8 cellular contexts compared by ENCODE assay signal in the genomic region with DNA sequence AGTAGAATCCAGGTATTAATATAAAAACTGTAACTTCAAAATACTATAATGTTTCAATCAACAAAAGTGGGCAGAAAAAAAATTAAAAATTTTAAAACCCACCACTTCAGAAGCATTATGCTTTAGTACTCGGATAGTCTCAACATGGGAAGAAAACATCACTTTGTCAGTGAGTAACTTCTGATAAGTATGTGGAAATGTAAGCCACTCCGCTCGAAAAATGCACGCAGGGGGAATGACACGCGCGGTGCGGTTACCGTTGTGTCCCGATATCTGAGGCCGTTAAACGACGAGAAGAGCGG. TPM values are rescaled to one million over a fixed set of nuclear protein-coding genes. Genes with fewer than 3 reads are reported as not detected.
DNase-seq lines count a peak whose midpoint lies in the region; TF ChIP-seq lines count a peak whose summit lies in the region.

No MANE protein-coding gene starts in this region.

- peak overlapping the region; percentile 91 for H3K18ac ChIP-seq in trophoblast cell (ENCODE audit: low read length)

- CTCF ChIA-PET in Calu3 (lab: Charles Lee) = interaction anchor here (1.4 to 1.6 kb wide), 2 partner anchors 72 to 135 kb away, joined by 3 read pairs; no protein-coding TSS in a partner anchor
- CTCF ChIA-PET in RWPE1 (lab: Yijun Ruan, JAX) = no interaction called here

- POLR2A ChIA-PET in RWPE1 (lab: Yijun Ruan, JAX; ENCODE audit: low non-redundant PET) = interaction anchor here (0.7 kb wide), 1 partner anchor 119 kb away, joined by 3 read pairs; no protein-coding TSS in a partner anchor

- peak overlapping the region; percentile 66 for H3K9ac ChIP-seq in trophoblast cell (ENCODE audit: low read length)

- H3K9me3 ChIP-seq in esophagus muscularis mucosa = no peaks in the 10 kb centered on the region
- no peaks in the 10 kb centered on the region for H3K9me3 ChIP-seq in trophoblast cell (ENCODE audit: insufficient read depth, low read depth, low read length)

- intact Hi-C loops in Calu3 (cut with micrococcal nuclease; ENCODE audit: unreplicated experiment) (loop anchor here (5.0 kb wide), 1 partner anchor 120 kb away; the partner anchor contains the start of gene TOP2B), esophagus muscularis mucosa (cut with DNase I) (loop anchor here (2.0 to 5.0 kb wide), 2 partner anchors 118 to 135 kb away; partner anchors contain the start of gene TOP2B)

- peak overlapping the region; percentile 93 for H2AFZ ChIP-seq in trophoblast cell (ENCODE audit: insufficient read depth, low read length, poor library complexity)

- peak overlapping the region; percentile 78 for H3K4me3 Mint-ChIP-seq in Calu3 (ENCODE audit: low read depth, unreplicated experiment)

- H3K9me3 Mint-ChIP-seq in Calu3 (ENCODE audit: low read depth, unreplicated experiment) = no peaks in the 10 kb centered on the region

- H4K12ac ChIP-seq in trophoblast cell (ENCODE audit: low read depth, low read length) = peak overlapping the region; percentile 94

- no peak overlapping the region for H2BK5ac ChIP-seq in trophoblast cell (ENCODE audit: low read depth, low read length, poor library complexity)

- H3K27me3 Mint-ChIP-seq in Calu3 (ENCODE audit: unreplicated experiment) = no peaks in the 10 kb centered on the region

- H3K79me2 ChIP-seq in trophoblast cell (ENCODE audit: control insufficient read depth, insufficient read depth, low read length, poor library complexity) = peaks cover 6% of the 10 kb centered on the region

- H3K36me3 Mint-ChIP-seq in Calu3 (ENCODE audit: insufficient read depth, unreplicated experiment) = peaks cover 27% of the 10 kb centered on the region

- peaks cover 22% of the 10 kb centered on the region for H3K4me1 Mint-ChIP-seq in Calu3 (ENCODE audit: low read depth, unreplicated experiment)

- H3K14ac ChIP-seq in trophoblast cell (ENCODE audit: low read length) = peak overlapping the region; percentile 94

- BruUV-seq in Calu3 (replicated peaks; lab: Mats Ljungman, UMichigan) = no TSS peak

- H3K27ac ChIP-seq in RWPE1 (peak overlapping the region; percentile 88), esophagus muscularis mucosa (replicated peaks in 1 of 4) (peak overlapping the region; percentile 92 to 95 (median 92)), trophoblast cell (ENCODE audit: low read depth, low read length) (no peak overlapping the region)

- H2BK12ac ChIP-seq in trophoblast cell (ENCODE audit: low read length) = no peak overlapping the region

- H4K8ac ChIP-seq in trophoblast cell (ENCODE audit: low read depth, low read length) = peak overlapping the region; percentile 97

- DNase-seq in Calu3 (no peak), RWPE1 (ENCODE audit: low spot score) (no peak), esophagus muscularis mucosa (ENCODE audit: extremely low spot score) (no peak), trophoblast cell (no peak), DMS79 (lab: John Stamatoyannopoulos, UW) (no peak), AG08395 (ENCODE audit: low spot score) (no peak), NCI-H2227 treated with DMSO at 0.1 percent for 48 hours (lab: John Stamatoyannopoulos, UW) (no peak), NCI-H1694 (lab: John Stamatoyannopoulos, UW) (no peak)

- TF ChIP-seq EP300 in esophagus muscularis mucosa (IDR thresholded peaks at IDR 0.05) = no peak

- peak overlapping the region; percentile 92 to 97 (median 92) for H3K4me3 ChIP-seq in esophagus muscularis mucosa
- H3K4me3 ChIP-seq in trophoblast cell (ENCODE audit: low read depth, low read length) = peak overlapping the region; percentile 90

- H2BK120ac ChIP-seq in trophoblast cell (ENCODE audit: insufficient read depth, low read length, poor library complexity) = no peak overlapping the region

- H3K36me3 ChIP-seq in esophagus muscularis mucosa = peaks cover 2 to 9% (median 6%) of the 10 kb centered on the region in 4 donors
- no peaks in the 10 kb centered on the region for H3K36me3 ChIP-seq in trophoblast cell (ENCODE audit: control insufficient read depth in 1 of 2, insufficient read depth in 2 of 2, low read length in 2 of 2)

- H3K23ac ChIP-seq in trophoblast cell (ENCODE audit: low read length) = no peak overlapping the region

- H3K79me1 ChIP-seq in trophoblast cell (ENCODE audit: low read length) = peaks cover 9% of the 10 kb centered on the region

- H3K4me2 ChIP-seq in trophoblast cell (ENCODE audit: low read length) = peak overlapping the region; percentile 86

- no peak overlapping the region for H2AK5ac ChIP-seq in trophoblast cell (ENCODE audit: low read length)

- H3K4ac ChIP-seq in trophoblast cell (ENCODE audit: low read depth, low read length) = no peak overlapping the region

- H3K4me1 ChIP-seq in esophagus muscularis mucosa (peaks cover 16 to 25% (median 21%) of the 10 kb centered on the region in 4 donors), trophoblast cell (ENCODE audit: control insufficient read depth in 1 of 2, insufficient read depth in 2 of 2, low read length in 2 of 2) (peaks cover 2% of the 10 kb centered on the region in 2 experiments)

- H3K27ac Mint-ChIP-seq in Calu3 (ENCODE audit: unreplicated experiment) = peak overlapping the region; percentile 64

- WGBS in esophagus muscularis mucosa = under 1% methylated on average over 14 of the region's 14 CpGs
- no CpG with 5 or more reads among the region's 14 CpGs for WGBS in trophoblast cell (ENCODE audit: extremely low coverage, insufficient coverage, insufficient read length)

- no peaks in the 10 kb centered on the region for H3K27me3 ChIP-seq in esophagus muscularis mucosa
- H3K27me3 ChIP-seq in trophoblast cell (ENCODE audit: insufficient read depth, low read length) = no peaks in the 10 kb centered on the region

- TF ChIP-seq CTCF in Calu3 (IDR thresholded peaks at IDR 0.05; ENCODE audit: unreplicated experiment) = no peak
- TF ChIP-seq CTCF in RWPE1 (conservative IDR thresholded peaks at IDR 0.05; ENCODE audit: low read depth) = no peak
- no peak for TF ChIP-seq CTCF in esophagus muscularis mucosa (IDR thresholded peaks at IDR 0.05)

- no peak for TF ChIP-seq POLR2A in esophagus muscularis mucosa (IDR thresholded peaks at IDR 0.05; ENCODE audit: low read depth)

- H4K91ac ChIP-seq in trophoblast cell (ENCODE audit: low read depth, low read length) = no peak overlapping the region

RNA-seq across cellular contexts. Expression of gene NGLY1, which starts 0.7 kb away (rescaled TPM):
- total RNA-seq in Calu3 (2022) (40.3 and 43.5 TPM in 2 replicates), esophagus muscularis mucosa (10 to 100 TPM; 21.2 to 25.7 (median 23.3) TPM)
- polyA plus RNA-seq in trophoblast cell (2013) = 11.6 and 12.0 TPM in 2 replicates

RNA-seq across cellular contexts. Expression of gene OXSM, which starts 7.3 kb away (rescaled TPM):
- total RNA-seq in Calu3 (2022) (13.6 and 18.4 TPM in 2 replicates), esophagus muscularis mucosa (1 to 10 TPM; 5.1 to 8.2 (median 7.3) TPM)
- 3.3 and 3.6 TPM in 2 replicates for polyA plus RNA-seq in trophoblast cell (2013)
